ENCODE assay signal across 1 cellular context in genomic region chr13:101875717-101876393, GRCh38.
TF ChIP-seq lines count a peak whose summit lies in the region.

No MANE protein-coding gene starts in this region.

TF ChIP-seq in GM12878, 131 proteins besides CTCF, POLR2A, EP300 and RAD21 (continued from another document):
- TF ChIP-seq SUZ12 (IDR thresholded peaks at IDR 0.05; ENCODE audit: unreplicated experiment) (no peak), STAT1 (conservative IDR thresholded peaks at IDR 0.05) (no peak), SMARCA5 (IDR thresholded peaks at IDR 0.05) (no peak), ZBTB40 (IDR thresholded peaks at IDR 0.05; ENCODE audit: borderline replicate concordance) (no peak), MYB (IDR thresholded peaks at IDR 0.05; ENCODE audit: borderline replicate concordance, low read depth, low read length) (no peak), POLR2AphosphoS2 (IDR thresholded peaks at IDR 0.05; ENCODE audit: low read depth, low read length) (no peak), FOXM1 (IDR thresholded peaks at IDR 0.05; ENCODE audit: low read depth, low read length) (no peak), SIX5 (IDR thresholded peaks at IDR 0.05; ENCODE audit: low read depth, low read length, severe bottlenecking) (no peak), CHD4 (IDR thresholded peaks at IDR 0.05) (no peak), DPF2 (IDR thresholded peaks at IDR 0.05) (no peak), SMAD1 (IDR thresholded peaks at IDR 0.05; ENCODE audit: low read depth, partially characterized antibody) (no peak), ZNF384 (IDR thresholded peaks at IDR 0.05; ENCODE audit: borderline replicate concordance, low read depth, low read length) (no peak), NFYA (IDR thresholded peaks at IDR 0.05; ENCODE audit: borderline replicate concordance, low read depth, low read length) (no peak), RUNX3 (IDR thresholded peaks at IDR 0.05; ENCODE audit: low read length) (no peak)
TF ChIP-seq in GM12878: peak in this region for 0.
